8 cellular contexts compared by ENCODE assay signal in the genomic region with DNA sequence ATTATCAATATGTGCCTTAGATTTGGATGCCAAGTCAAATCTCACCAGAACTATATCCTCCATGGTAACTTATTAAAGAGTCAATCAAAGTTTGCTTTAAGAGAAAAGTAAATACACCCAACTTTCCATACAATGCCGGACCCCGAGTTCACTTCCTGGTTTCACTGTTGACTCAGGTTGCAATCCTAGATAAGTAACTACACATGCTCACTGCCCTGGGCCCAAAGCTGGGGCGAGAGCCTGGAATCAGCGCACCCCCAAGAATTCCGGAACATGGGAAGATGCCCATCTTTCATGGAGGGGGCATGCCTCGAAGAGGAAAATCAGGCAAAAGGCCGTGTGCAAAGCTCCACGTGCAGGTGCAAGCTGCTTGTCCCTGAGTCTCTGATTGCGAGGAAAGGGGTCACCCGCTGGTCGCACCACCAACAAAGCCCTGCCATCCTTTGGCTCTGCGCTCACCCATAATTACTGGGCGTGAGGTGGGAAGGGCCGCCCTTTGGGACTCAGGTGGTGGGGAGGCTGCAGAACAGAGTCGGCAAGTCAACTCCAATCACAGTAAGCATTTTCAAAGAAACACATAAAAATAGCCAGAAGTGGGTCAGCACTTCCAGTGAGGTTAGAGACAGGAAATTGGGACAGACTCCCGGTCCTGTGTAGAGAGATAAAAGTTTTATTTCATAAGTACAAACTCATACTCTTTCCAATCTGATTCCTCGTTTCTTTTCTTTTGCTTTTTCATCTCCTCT.
DNase-seq lines count a peak whose midpoint lies in the region; ATAC-seq, FAIRE-seq and TF ChIP-seq lines count a peak whose summit lies in the region.

No MANE protein-coding gene starts in this region.

- no peak for FAIRE-seq in urothelium cell line (lab: Jason Lieb, UNC)

- H4K20me1 ChIP-seq in PC-9 (ENCODE audit: insufficient read depth): no peaks in the 10 kb centered on the region

- no peaks in the 10 kb centered on the region for H3K36me3 ChIP-seq in PC-9 (ENCODE audit: low read depth)
- no peaks in the 10 kb centered on the region for H3K36me3 ChIP-seq in esophagus squamous epithelium

- H3K27me3 ChIP-seq in PC-9 (ENCODE audit: insufficient read depth, low read depth) (no peaks in the 10 kb centered on the region), esophagus squamous epithelium (no peaks in the 10 kb centered on the region)

- H2AFZ ChIP-seq in PC-9: no peak overlapping the region

- H3K27ac ChIP-seq in PC-9 (peak overlapping the region; percentile 99), esophagus squamous epithelium (peak overlapping the region; percentile 45 to 85 (median 78))

- H3F3A ChIP-seq in PC-9 (ENCODE audit: insufficient read depth, low read depth): peaks cover 97% of the 10 kb centered on the region

- H3K79me2 ChIP-seq in PC-9 (ENCODE audit: low read depth): peaks cover 20% of the 10 kb centered on the region

- POLR2A ChIA-PET in PC-9 (lab: Charles Lee; ENCODE audit: unreplicated experiment): interaction anchor here (0.6 to 0.7 kb wide), 2 partner anchors 27 to 188 kb away, joined by 3 to 5 read pairs; no protein-coding TSS in a partner anchor

- ATAC-seq in sciatic nerve (peak; percentile 16), HG03135 (IDR thresholded peaks at IDR 0.05; ENCODE audit: unreplicated experiment) (no peak)

- peak overlapping the region; percentile 93 for H3K4me2 ChIP-seq in PC-9

- no peaks in the 10 kb centered on the region for H3K9me2 ChIP-seq in PC-9 (ENCODE audit: insufficient read depth)

- H3K9me3 ChIP-seq in PC-9 (ENCODE audit: insufficient read depth, low read depth): no peaks in the 10 kb centered on the region
- H3K9me3 ChIP-seq in esophagus squamous epithelium: no peaks in the 10 kb centered on the region

- no TSS peak for BruUV-seq in PC-9 (replicated peaks; lab: Mats Ljungman, UMichigan)

- WGBS in esophagus squamous epithelium, 2 donors: 45 to 48% methylated on average over 10 to 13 of the region's 17 CpGs

- TF ChIP-seq CTCF in GM12865 (IDR thresholded peaks at IDR 0.05; ENCODE audit: insufficient read depth, low read depth, low read length, missing control alignments) (no peak), PC-9 (conservative IDR thresholded peaks at IDR 0.05) (no peak), esophagus squamous epithelium (IDR thresholded peaks at IDR 0.05) (no peak)

- H3K4me3 ChIP-seq in GM12865 (ENCODE audit: low read depth, low read length) (no peak overlapping the region), PC-9 (peak overlapping the region; percentile 38; the same call in 1 of the 2 replicates), esophagus squamous epithelium (no peak overlapping the region)

- intact Hi-C loops in PC-9 (cut with micrococcal nuclease; ENCODE audit: unreplicated experiment) (loop anchor here (1.0 to 5.0 kb wide), 3 partner anchors 51 to 201 kb away; a partner anchor contains a TSS), esophagus squamous epithelium (cut with DNase I) (no loop called here), sciatic nerve (cut with DNase I) (no loop called here), head of caudate nucleus (cut with DNase I) (no loop called here)

- CTCF ChIA-PET in PC-9 (lab: Charles Lee): no interaction called here

- H3K4me1 ChIP-seq in PC-9 (replicated peaks; ENCODE audit: insufficient read depth): peaks cover 97% of the 10 kb centered on the region
- peaks cover 25 to 78% (median 48%) of the 10 kb centered on the region in 3 donors for H3K4me1 ChIP-seq in esophagus squamous epithelium

- DNase-seq in GM12865 (ENCODE audit: low read depth) (peak; percentile 30), PC-9 (peak; percentile 66 to 97), esophagus squamous epithelium (lab: John Stamatoyannopoulos, UW) (no peak), sciatic nerve (ENCODE audit: low spot score) (peak; percentile 58), glomerular visceral epithelial cell (ENCODE audit: extremely low spot score) (no peak), head of caudate nucleus (no peak), urothelium cell line (ENCODE audit: low spot score) (no peak)

- TF ChIP-seq POLR2A in esophagus squamous epithelium (IDR thresholded peaks at IDR 0.05): no peak

Comparison
In these comparisons a context has a peak if more than half of its experiments do, and no peak if none do; other contexts are left out.
1. DNase-seq: peak in GM12865 (single experiment), PC-9 (2 of 2) and sciatic nerve (single experiment); none in esophagus squamous epithelium (single experiment), glomerular visceral epithelial cell (single experiment), head of caudate nucleus (0 of 42) and urothelium cell line (single experiment).